8 cellular contexts compared by ENCODE assay signal in genomic region chr2:126372406-126372805, GRCh38.
"Had no signal": no experiment of that assay in that cellular context is flagged by ENCODE, and none has a peak within 500 bp of the region (broad histone marks: within the 10 kb centered on the region; RNA-seq: fewer than 3 reads in every experiment).

No MANE protein-coding gene starts in this region.

- ATAC-seq: GM12878 had no signal

- FAIRE-seq: G401.6, GM12878, GM12891, GM12892, GM18507, GM19239 had no signal

- DNase-seq: GDM1, GF-D8 had no signal

- H3K4me3 ChIP-seq: GM12878 had no signal
